ENCODE assay signal across 1 cellular context in genomic region chr13:32537580-32538233, GRCh38.
A peak's percentile ranks its signal among the peaks of the same experiment; 100 is the strongest.
TF ChIP-seq lines count a peak whose summit lies in the region.

No MANE protein-coding gene starts in this region.

TF ChIP-seq in HEK293, 187 proteins besides CTCF, POLR2A, EP300 and RAD21 (continued from another document):
- TF ChIP-seq ZBTB26 (tag by site-specific recombination; optimal IDR thresholded peaks at IDR 0.05) (peak; percentile 23), ZNF341 (tag by site-specific recombination; IDR thresholded peaks at IDR 0.05; ENCODE audit: low read depth) (no peak), KLF8 (tag by site-specific recombination; IDR thresholded peaks at IDR 0.05) (no peak), ZNF398 (tag by site-specific recombination; IDR thresholded peaks at IDR 0.05) (0 out of 2 replicates have a peak, but pooled peaks have one; percentile 11), ZNF324 (tag by site-specific recombination; IDR thresholded peaks at IDR 0.05) (no peak), ZNF155 (tag by site-specific recombination; IDR thresholded peaks at IDR 0.05) (no peak)
- TF ChIP-seq, protein P1, sequence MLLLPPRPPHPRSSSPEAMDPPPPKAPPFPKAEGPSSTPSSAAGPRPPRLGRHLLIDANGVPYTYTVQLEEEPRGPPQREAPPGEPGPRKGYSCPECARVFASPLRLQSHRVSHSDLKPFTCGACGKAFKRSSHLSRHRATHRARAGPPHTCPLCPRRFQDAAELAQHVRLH (tag by site-specific recombination; IDR thresholded peaks at IDR 0.05): no peak
- TF ChIP-seq, protein P2, sequence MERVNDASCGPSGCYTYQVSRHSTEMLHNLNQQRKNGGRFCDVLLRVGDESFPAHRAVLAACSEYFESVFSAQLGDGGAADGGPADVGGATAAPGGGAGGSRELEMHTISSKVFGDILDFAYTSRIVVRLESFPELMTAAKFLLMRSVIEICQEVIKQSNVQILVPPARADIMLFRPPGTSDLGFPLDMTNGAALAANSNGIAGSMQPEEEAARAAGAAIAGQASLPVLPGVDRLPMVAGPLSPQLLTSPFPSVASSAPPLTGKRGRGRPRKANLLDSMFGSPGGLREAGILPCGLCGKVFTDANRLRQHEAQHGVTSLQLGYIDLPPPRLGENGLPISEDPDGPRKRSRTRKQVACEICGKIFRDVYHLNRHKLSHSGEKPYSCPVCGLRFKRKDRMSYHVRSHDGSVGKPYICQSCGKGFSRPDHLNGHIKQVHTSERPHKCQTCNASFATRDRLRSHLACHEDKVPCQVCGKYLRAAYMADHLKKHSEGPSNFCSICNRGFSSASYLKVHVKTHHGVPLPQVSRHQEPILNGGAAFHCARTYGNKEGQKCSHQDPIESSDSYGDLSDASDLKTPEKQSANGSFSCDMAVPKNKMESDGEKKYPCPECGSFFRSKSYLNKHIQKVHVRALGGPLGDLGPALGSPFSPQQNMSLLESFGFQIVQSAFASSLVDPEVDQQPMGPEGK (tag by site-specific recombination; IDR thresholded peaks at IDR 0.05): peak; percentile 19; the same call in 1 of the 2 replicates
